ENCODE assay signal across 19 cellular contexts in the genomic region with DNA sequence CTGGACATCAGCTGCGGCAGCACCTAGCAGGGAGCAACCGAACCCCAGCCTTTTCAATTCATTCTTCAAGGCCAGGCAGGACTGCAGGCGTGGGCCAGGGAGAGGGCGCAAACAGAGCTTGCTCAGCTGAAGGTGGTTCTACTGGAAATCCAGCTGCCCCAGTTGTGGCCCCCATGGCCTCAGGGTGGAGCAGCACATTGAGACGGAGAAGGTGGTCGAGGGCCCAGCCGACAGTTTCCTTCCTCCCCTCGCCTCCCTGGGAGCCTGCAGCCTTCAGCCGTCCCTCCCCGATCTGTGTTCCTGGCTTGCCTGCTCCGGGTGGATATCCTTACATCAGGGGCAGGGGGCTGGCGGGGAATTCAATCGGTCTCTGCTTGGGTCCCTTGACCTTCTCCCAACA.
"Had no signal": no experiment of that assay in that cellular context is flagged by ENCODE, and none has a peak within 500 bp of the region (broad histone marks: within the 10 kb centered on the region; RNA-seq: fewer than 3 reads in every experiment).

No MANE protein-coding gene starts in this region.

- ATAC-seq: activated naive CD4-positive, alpha-beta T cell treated with anti-CD3 and anti-CD28 coated beads, Interleukin-2, amount 50 U/mL, for 72 hours; activated naive CD8-positive, alpha-beta T cell treated with anti-CD3 and anti-CD28 coated beads, Interleukin-2, amount 50 U/mL, for 24 hours; WTC11 had no signal

- H3K4me3 Mint-ChIP-seq: activated CD4-positive, alpha-beta T cell treated with anti-CD3 and anti-CD28 coated beads, Interleukin-2, amount 10 ng/mL, durations not matched to agents 24 days and 14 days; activated naive CD8-positive, alpha-beta T cell treated with anti-CD3 and anti-CD28 coated beads, Interleukin-2, amount 50 U/mL, for 24 hours; brain; T-helper 1 cell treated with Interleukin-12 subunit alpha and Interleukin-12 subunit beta and Interleukin-4 antibody, amounts not matched to agents 30 μg/mL and 1 μg/mL, for 36 hours; WTC11 had no signal

- H3K27me3 ChIP-seq: ascending aorta had no signal

- H3K27ac ChIP-seq: ascending aorta had no signal

- H3K36me3 ChIP-seq: ascending aorta had no signal

- H3K27ac Mint-ChIP-seq: activated CD4-positive, alpha-beta T cell treated with anti-CD3 and anti-CD28 coated beads, Interleukin-2, amount 10 ng/mL, durations not matched to agents 24 days and 14 days; activated naive CD4-positive, alpha-beta T cell treated with anti-CD3 and anti-CD28 coated beads, Interleukin-2, amount 50 U/mL, for 72 hours; activated naive CD8-positive, alpha-beta T cell treated with anti-CD3 and anti-CD28 coated beads, Interleukin-2, amount 50 U/mL, for 24 hours; brain; T-helper 1 cell treated with Interleukin-12 subunit alpha and Interleukin-12 subunit beta and Interleukin-4 antibody, amounts not matched to agents 30 μg/mL and 1 μg/mL, for 36 hours; WTC11 had no signal

- H3K9me3 Mint-ChIP-seq: activated CD4-positive, alpha-beta T cell treated with anti-CD3 and anti-CD28 coated beads, Interleukin-2, amount 10 ng/mL, durations not matched to agents 24 days and 14 days; activated naive CD4-positive, alpha-beta T cell treated with anti-CD3 and anti-CD28 coated beads, Interleukin-2, amount 50 U/mL, for 72 hours; activated naive CD8-positive, alpha-beta T cell treated with anti-CD3 and anti-CD28 coated beads, Interleukin-2, amount 50 U/mL, for 24 hours; T-helper 1 cell treated with Interleukin-12 subunit alpha and Interleukin-12 subunit beta and Interleukin-4 antibody, amounts not matched to agents 30 μg/mL and 1 μg/mL, for 36 hours had no signal

- H3K4me3 ChIP-seq: ascending aorta had no signal

- H3K36me3 Mint-ChIP-seq: activated naive CD4-positive, alpha-beta T cell treated with anti-CD3 and anti-CD28 coated beads, Interleukin-2, amount 50 U/mL, for 72 hours; brain had no signal

- DNase-seq: activated CD4-positive, alpha-beta T cell treated with anti-CD3 and anti-CD28 coated beads for 1 hour; activated CD4-positive, alpha-beta T cell treated with anti-CD3 and anti-CD28 coated beads, Interleukin-2, amount 10 ng/mL, durations not matched to agents 24 days and 14 days; activated CD4-positive, alpha-beta T cell treated with anti-CD3 and anti-CD28 coated beads, Interleukin-2, amount 50 U/mL, for 48 hours; activated CD8-positive, alpha-beta memory T cell treated with anti-CD3 and anti-CD28 coated beads, Interleukin-2, amount 50 U/mL, for 4 hours; activated naive CD4-positive, alpha-beta T cell treated with Interleukin-2 at 50 U/mL for 16 hours; activated naive CD8-positive, alpha-beta T cell treated with anti-CD3 and anti-CD28 coated beads, Interleukin-2, amount 50 U/mL, for 24 hours; amniotic stem cell; NCI-H1048; NCI-H146; NCI-H187 treated with DMSO at 0.1 percent for 48 hours; NCI-H2081 treated with DMSO at 0.1 percent for 48 hours; NCI-H446; NCI-H524; SHP77 treated with DMSO at 0.1 percent for 48 hours had no signal

- H3K9me3 ChIP-seq: ascending aorta had no signal
